ENCODE assay signal across 1 cellular context in genomic region chr11:19819148-19819547, GRCh38.
TF ChIP-seq lines count a peak whose summit lies in the region.

No MANE protein-coding gene starts in this region.

TF ChIP-seq in H1, 55 proteins besides CTCF, POLR2A, EP300 and RAD21:
- TF ChIP-seq CHD7 (IDR thresholded peaks at IDR 0.05; ENCODE audit: insufficient replicate concordance, low read length): no peak
- no peak for TF ChIP-seq SP4 (IDR thresholded peaks at IDR 0.05; ENCODE audit: low read length)
- TF ChIP-seq JUN (IDR thresholded peaks at IDR 0.05; ENCODE audit: low read depth, low read length): no peak
- TF ChIP-seq TEAD4 (IDR thresholded peaks at IDR 0.05; ENCODE audit: low read depth, low read length): no peak
- no peak for TF ChIP-seq SP1 (IDR thresholded peaks at IDR 0.05; ENCODE audit: low read depth, low read length)
- TF ChIP-seq KDM5A (IDR thresholded peaks at IDR 0.05; ENCODE audit: low read length): no peak
- TF ChIP-seq ASH2L (IDR thresholded peaks at IDR 0.05; ENCODE audit: low read length): no peak
- TF ChIP-seq SUZ12 (IDR thresholded peaks at IDR 0.05; ENCODE audit: low read length): no peak
- TF ChIP-seq E2F6 (IDR thresholded peaks at IDR 0.05): no peak
- TF ChIP-seq BRCA1 (IDR thresholded peaks at IDR 0.05; ENCODE audit: low read depth, low read length): no peak
- no peak for TF ChIP-seq NRF1 (IDR thresholded peaks at IDR 0.05; ENCODE audit: low read depth, low read length)
- TF ChIP-seq CHD1 (IDR thresholded peaks at IDR 0.05; ENCODE audit: low read depth, low read length): no peak
- no peak for TF ChIP-seq RXRA (IDR thresholded peaks at IDR 0.05; ENCODE audit: insufficient read depth, low read depth, low read length)
- no peak for TF ChIP-seq USF2 (IDR thresholded peaks at IDR 0.05; ENCODE audit: low read length)
- no peak for TF ChIP-seq POU5F1 (IDR thresholded peaks at IDR 0.05; ENCODE audit: low read depth, low read length)
- TF ChIP-seq CREB1 (IDR thresholded peaks at IDR 0.05): no peak
- no peak for TF ChIP-seq HDAC2 (IDR thresholded peaks at IDR 0.05; ENCODE audit: borderline replicate concordance in 1 of 2, low read depth in 2 of 2, low read length in 2 of 2)
